1 cellular context compared by ENCODE assay signal in genomic region chr2:55693181-55694125, GRCh38.
A peak's percentile ranks its signal among the peaks of the same experiment; 100 is the strongest.
TF ChIP-seq lines count a peak whose summit lies in the region.

TSS of gene PNPT1 (minus strand) at chr2:55693844. CDS start at chr2:55693823, 21 bp downstream.

TF ChIP-seq in GM23338, 12 proteins besides CTCF, POLR2A, EP300 and RAD21 (continued from another document):
- no peak for TF ChIP-seq ZNF462 (CRISPR knock-in tag; IDR thresholded peaks at IDR 0.05)
- TF ChIP-seq EZH2 (IDR thresholded peaks at IDR 0.05; ENCODE audit: low read depth, unreplicated experiment): no peak
- peak; percentile 68; the same call in 1 of the 2 replicates for TF ChIP-seq CREB1 (CRISPR knock-in tag; IDR thresholded peaks at IDR 0.05; ENCODE audit: low read depth)
- TF ChIP-seq POLR2AphosphoS5 (IDR thresholded peaks at IDR 0.05; ENCODE audit: low read depth): peak; percentile 85
- TF ChIP-seq ZNF331 (CRISPR knock-in tag; IDR thresholded peaks at IDR 0.05; ENCODE audit: low read depth): no peak
- no peak for TF ChIP-seq JUNB (IDR thresholded peaks at IDR 0.05; ENCODE audit: unreplicated experiment)
- peak; percentile 65; the same call in 1 of the 2 replicates for TF ChIP-seq ETS1 (IDR thresholded peaks at IDR 0.05)
